ENCODE assay signal across 2 cellular contexts in the genomic region with DNA sequence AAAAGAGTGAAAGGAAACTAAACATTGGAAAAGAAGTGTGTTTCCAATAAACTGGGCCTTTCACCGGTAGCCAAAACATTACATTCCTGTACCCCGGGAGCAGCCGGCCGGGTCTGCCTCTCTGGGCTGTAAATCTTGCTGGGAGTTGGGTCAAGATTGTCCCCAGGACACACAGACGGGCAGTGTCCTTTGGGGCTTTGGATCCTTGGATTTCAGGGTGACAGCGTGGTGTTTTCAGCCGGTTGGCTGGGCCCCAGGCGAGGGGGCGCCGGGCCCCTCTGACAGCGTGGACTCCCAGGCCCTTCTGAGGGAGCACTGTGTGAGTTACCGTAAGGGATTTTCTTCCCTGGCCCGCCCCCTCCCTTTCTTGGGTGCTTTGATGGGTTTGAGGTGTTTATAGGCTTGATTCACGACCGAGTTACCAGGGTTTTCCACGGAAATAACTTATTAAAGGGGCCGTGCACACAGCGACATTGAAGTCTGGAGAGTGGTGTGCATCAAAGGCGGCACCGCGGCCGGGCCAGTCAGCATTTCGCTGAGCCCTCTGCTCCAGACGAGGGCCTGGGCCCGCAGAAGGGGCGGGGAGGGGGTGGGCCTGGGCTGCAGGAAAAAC.
TF ChIP-seq lines count a peak whose summit lies in the region.

No MANE protein-coding gene starts in this region.

TF ChIP-seq in GM23338, 12 proteins besides CTCF, POLR2A, EP300 and RAD21 (continues in another document):
- TF ChIP-seq NANOG (IDR thresholded peaks at IDR 0.05; ENCODE audit: borderline replicate concordance) = no peak
- TF ChIP-seq, protein P1, sequence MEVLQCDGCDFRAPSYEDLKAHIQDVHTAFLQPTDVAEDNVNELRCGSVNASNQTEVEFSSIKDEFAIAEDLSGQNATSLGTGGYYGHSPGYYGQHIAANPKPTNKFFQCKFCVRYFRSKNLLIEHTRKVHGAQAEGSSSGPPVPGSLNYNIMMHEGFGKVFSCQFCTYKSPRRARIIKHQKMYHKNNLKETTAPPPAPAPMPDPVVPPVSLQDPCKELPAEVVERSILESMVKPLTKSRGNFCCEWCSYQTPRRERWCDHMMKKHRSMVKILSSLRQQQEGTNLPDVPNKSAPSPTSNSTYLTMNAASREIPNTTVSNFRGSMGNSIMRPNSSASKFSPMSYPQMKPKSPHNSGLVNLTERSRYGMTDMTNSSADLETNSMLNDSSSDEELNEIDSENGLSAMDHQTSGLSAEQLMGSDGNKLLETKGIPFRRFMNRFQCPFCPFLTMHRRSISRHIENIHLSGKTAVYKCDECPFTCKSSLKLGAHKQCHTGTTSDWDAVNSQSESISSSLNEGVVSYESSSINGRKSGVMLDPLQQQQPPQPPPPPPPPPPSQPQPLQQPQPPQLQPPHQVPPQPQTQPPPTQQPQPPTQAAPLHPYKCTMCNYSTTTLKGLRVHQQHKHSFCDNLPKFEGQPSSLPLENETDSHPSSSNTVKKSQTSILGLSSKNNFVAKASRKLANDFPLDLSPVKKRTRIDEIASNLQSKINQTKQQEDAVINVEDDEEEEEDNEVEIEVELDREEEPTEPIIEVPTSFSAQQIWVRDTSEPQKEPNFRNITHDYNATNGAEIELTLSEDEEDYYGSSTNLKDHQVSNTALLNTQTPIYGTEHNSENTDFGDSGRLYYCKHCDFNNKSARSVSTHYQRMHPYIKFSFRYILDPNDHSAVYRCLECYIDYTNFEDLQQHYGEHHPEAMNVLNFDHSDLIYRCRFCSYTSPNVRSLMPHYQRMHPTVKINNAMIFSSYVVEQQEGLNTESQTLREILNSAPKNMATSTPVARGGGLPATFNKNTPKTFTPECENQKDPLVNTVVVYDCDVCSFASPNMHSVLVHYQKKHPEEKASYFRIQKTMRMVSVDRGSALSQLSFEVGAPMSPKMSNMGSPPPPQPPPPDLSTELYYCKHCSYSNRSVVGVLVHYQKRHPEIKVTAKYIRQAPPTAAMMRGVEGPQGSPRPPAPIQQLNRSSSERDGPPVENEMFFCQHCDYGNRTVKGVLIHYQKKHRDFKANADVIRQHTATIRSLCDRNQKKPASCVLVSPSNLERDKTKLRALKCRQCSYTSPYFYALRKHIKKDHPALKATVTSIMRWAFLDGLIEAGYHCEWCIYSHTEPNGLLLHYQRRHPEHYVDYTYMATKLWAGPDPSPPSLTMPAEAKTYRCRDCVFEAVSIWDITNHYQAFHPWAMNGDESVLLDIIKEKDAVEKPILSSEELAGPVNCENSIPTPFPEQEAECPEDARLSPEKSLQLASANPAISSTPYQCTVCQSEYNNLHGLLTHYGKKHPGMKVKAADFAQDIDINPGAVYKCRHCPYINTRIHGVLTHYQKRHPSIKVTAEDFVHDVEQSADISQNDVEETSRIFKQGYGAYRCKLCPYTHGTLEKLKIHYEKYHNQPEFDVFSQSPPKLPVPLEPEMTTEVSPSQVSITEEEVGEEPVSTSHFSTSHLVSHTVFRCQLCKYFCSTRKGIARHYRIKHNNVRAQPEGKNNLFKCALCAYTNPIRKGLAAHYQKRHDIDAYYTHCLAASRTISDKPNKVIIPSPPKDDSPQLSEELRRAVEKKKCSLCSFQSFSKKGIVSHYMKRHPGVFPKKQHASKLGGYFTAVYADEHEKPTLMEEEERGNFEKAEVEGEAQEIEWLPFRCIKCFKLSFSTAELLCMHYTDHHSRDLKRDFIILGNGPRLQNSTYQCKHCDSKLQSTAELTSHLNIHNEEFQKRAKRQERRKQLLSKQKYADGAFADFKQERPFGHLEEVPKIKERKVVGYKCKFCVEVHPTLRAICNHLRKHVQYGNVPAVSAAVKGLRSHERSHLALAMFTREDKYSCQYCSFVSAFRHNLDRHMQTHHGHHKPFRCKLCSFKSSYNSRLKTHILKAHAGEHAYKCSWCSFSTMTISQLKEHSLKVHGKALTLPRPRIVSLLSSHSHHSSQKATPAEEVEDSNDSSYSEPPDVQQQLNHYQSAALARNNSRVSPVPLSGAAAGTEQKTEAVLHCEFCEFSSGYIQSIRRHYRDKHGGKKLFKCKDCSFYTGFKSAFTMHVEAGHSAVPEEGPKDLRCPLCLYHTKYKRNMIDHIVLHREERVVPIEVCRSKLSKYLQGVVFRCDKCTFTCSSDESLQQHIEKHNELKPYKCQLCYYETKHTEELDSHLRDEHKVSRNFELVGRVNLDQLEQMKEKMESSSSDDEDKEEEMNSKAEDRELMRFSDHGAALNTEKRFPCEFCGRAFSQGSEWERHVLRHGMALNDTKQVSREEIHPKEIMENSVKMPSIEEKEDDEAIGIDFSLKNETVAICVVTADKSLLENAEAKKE (CRISPR knock-in tag; IDR thresholded peaks at IDR 0.05) = no peak
- no peak for TF ChIP-seq STAT1 (IDR thresholded peaks at IDR 0.05; ENCODE audit: unreplicated experiment)
- no peak for TF ChIP-seq JUNB (IDR thresholded peaks at IDR 0.05; ENCODE audit: unreplicated experiment)
- TF ChIP-seq EZH2 (IDR thresholded peaks at IDR 0.05; ENCODE audit: low read depth, unreplicated experiment) = no peak
- TF ChIP-seq ZNF114 (CRISPR knock-in tag; IDR thresholded peaks at IDR 0.05) = no peak
- TF ChIP-seq, protein P2, sequence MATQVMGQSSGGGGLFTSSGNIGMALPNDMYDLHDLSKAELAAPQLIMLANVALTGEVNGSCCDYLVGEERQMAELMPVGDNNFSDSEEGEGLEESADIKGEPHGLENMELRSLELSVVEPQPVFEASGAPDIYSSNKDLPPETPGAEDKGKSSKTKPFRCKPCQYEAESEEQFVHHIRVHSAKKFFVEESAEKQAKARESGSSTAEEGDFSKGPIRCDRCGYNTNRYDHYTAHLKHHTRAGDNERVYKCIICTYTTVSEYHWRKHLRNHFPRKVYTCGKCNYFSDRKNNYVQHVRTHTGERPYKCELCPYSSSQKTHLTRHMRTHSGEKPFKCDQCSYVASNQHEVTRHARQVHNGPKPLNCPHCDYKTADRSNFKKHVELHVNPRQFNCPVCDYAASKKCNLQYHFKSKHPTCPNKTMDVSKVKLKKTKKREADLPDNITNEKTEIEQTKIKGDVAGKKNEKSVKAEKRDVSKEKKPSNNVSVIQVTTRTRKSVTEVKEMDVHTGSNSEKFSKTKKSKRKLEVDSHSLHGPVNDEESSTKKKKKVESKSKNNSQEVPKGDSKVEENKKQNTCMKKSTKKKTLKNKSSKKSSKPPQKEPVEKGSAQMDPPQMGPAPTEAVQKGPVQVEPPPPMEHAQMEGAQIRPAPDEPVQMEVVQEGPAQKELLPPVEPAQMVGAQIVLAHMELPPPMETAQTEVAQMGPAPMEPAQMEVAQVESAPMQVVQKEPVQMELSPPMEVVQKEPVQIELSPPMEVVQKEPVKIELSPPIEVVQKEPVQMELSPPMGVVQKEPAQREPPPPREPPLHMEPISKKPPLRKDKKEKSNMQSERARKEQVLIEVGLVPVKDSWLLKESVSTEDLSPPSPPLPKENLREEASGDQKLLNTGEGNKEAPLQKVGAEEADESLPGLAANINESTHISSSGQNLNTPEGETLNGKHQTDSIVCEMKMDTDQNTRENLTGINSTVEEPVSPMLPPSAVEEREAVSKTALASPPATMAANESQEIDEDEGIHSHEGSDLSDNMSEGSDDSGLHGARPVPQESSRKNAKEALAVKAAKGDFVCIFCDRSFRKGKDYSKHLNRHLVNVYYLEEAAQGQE (IDR thresholded peaks at IDR 0.05; ENCODE audit: unreplicated experiment) = no peak
- TF ChIP-seq, protein P3, sequence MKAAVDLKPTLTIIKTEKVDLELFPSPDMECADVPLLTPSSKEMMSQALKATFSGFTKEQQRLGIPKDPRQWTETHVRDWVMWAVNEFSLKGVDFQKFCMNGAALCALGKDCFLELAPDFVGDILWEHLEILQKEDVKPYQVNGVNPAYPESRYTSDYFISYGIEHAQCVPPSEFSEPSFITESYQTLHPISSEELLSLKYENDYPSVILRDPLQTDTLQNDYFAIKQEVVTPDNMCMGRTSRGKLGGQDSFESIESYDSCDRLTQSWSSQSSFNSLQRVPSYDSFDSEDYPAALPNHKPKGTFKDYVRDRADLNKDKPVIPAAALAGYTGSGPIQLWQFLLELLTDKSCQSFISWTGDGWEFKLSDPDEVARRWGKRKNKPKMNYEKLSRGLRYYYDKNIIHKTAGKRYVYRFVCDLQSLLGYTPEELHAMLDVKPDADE (IDR thresholded peaks at IDR 0.05) = no peak
- TF ChIP-seq CREB1 (CRISPR knock-in tag; IDR thresholded peaks at IDR 0.05; ENCODE audit: low read depth) = no peak

TF ChIP-seq in H1, 55 proteins besides CTCF, POLR2A, EP300 and RAD21:
- TF ChIP-seq GTF2F1 (IDR thresholded peaks at IDR 0.05; ENCODE audit: borderline replicate concordance, low read depth, low read length) (no peak), SAP30 (IDR thresholded peaks at IDR 0.05; ENCODE audit: insufficient read depth, insufficient replicate concordance, low read length) (no peak)
